ENCODE assay signal across 8 cellular contexts in genomic region chr18:8949206-8949605, GRCh38.
DNase-seq lines count a peak whose midpoint lies in the region; ATAC-seq and TF ChIP-seq lines count a peak whose summit lies in the region.

No MANE protein-coding gene starts in this region.

- intact Hi-C loops in stomach (cut with DNase I; ENCODE audit: low total_unique reads) (no loop called here), upper lobe of right lung (cut with DNase I) (no loop called here)

- TF ChIP-seq RAD21 in SK-N-SH (IDR thresholded peaks at IDR 0.05; ENCODE audit: low read length): no peak

- no peaks in the 10 kb centered on the region for H4K20me1 ChIP-seq in SK-N-SH (ENCODE audit: insufficient read depth)

- peak overlapping the region; percentile 50 for H2BK5ac ChIP-seq in mesendoderm (ENCODE audit: low read length)

- TF ChIP-seq CTCF in AG04450 (IDR thresholded peaks at IDR 0.05; ENCODE audit: low read depth, low read length) (no peak), SK-N-SH (IDR thresholded peaks at IDR 0.05) (no peak), stomach (IDR thresholded peaks at IDR 0.05) (no peak), upper lobe of right lung (IDR thresholded peaks at IDR 0.05) (no peak)

- no peak overlapping the region for H4K8ac ChIP-seq in mesendoderm (ENCODE audit: low read depth, low read length)

- H2BK15ac ChIP-seq in mesendoderm (replicated peaks; ENCODE audit: low read depth): no peak overlapping the region

- no peak overlapping the region for H4K5ac ChIP-seq in mesendoderm (ENCODE audit: low read length)

- no peak overlapping the region for H2BK120ac ChIP-seq in mesendoderm (ENCODE audit: low read depth, low read length)

- no peak overlapping the region for H3K4ac ChIP-seq in mesendoderm (ENCODE audit: low read depth, low read length)

- TF ChIP-seq POLR2A in stomach (IDR thresholded peaks at IDR 0.05): no peak

- peak overlapping the region; percentile 82 for H3K9ac ChIP-seq in SK-N-SH
- H3K9ac ChIP-seq in mesendoderm (ENCODE audit: low read length): no peak overlapping the region

- H3K79me2 ChIP-seq in SK-N-SH (ENCODE audit: insufficient read depth): no peaks in the 10 kb centered on the region
- H3K79me2 ChIP-seq in mesendoderm (ENCODE audit: control insufficient read depth, insufficient read depth, low read length): no peaks in the 10 kb centered on the region

- peak overlapping the region; percentile 87 for H2AFZ ChIP-seq in SK-N-SH (ENCODE audit: low read depth)

- ATAC-seq in GM18520 (IDR thresholded peaks at IDR 0.05; ENCODE audit: unreplicated experiment) (no peak), upper lobe of right lung (no peak)

- CTCF ChIA-PET in AG04450 (lab: Charles Lee) (interaction anchor here (1.4 kb wide), 1 partner anchor 39 kb away, joined by 4 read pairs; no protein-coding TSS in a partner anchor), SK-N-SH (lab: Yijun Ruan, JAX) (interaction anchor here (0.7 to 2.9 kb wide), 4 partner anchors 33 to 253 kb away, joined by 3 to 9 read pairs (median 6); no protein-coding TSS in a partner anchor)

- WGBS in SK-N-SH (ENCODE audit: low lambda C conversion rate): 13% methylated on average over 13 of the region's 13 CpGs
- whole genome bisulfite sequencing in mesendoderm (ENCODE audit: extremely low coverage, insufficient coverage, low lambda C conversion rate): no CpG with 5 or more reads among the region's 13 CpGs
- 52 to 73% (median 61%) methylated on average over 13 of the region's 13 CpGs for WGBS in stomach, 5 donors

- TF ChIP-seq EP300 in SK-N-SH (IDR thresholded peaks at IDR 0.05; ENCODE audit: borderline replicate concordance in 1 of 2, low read depth in 1 of 2, low read length in 1 of 2) (no peak), stomach (IDR thresholded peaks at IDR 0.05) (no peak)

- H3K4me3 ChIP-seq in AG04450 (ENCODE audit: low read depth, low read length) (peak overlapping the region; percentile 41), SK-N-SH (ENCODE audit: low read depth in 2 of 2, low read length in 1 of 2) (peak overlapping the region; percentile 28 to 51), mesendoderm (ENCODE audit: low read length) (no peak overlapping the region), stomach (no peak overlapping the region), upper lobe of right lung (no peak overlapping the region)

- H3K4me2 ChIP-seq in SK-N-SH (peak overlapping the region; percentile 94), mesendoderm (ENCODE audit: low read length) (no peak overlapping the region)

- no peaks in the 10 kb centered on the region for H3K9me2 ChIP-seq in SK-N-SH

- H3K56ac ChIP-seq in mesendoderm (ENCODE audit: low read length): peak overlapping the region; percentile 56

- H3K9me3 ChIP-seq in AG04450 (ENCODE audit: control insufficient read depth, insufficient read depth, low read length) (peaks cover 18% of the 10 kb centered on the region), SK-N-SH (peaks cover 3% of the 10 kb centered on the region; the same call in 1 of the 2 replicates), stomach (peaks cover 0 to 6% (median 0%) of the 10 kb centered on the region in 4 donors), upper lobe of right lung (no peaks in the 10 kb centered on the region)

- H3K18ac ChIP-seq in mesendoderm (ENCODE audit: low read length): no peak overlapping the region

- POLR2A ChIA-PET in AG04450 (lab: Yijun Ruan, JAX) (interaction anchor here (0.9 to 1.9 kb wide), 8 partner anchors 34 to 245 kb away, joined by 3 to 6 read pairs (median 3); no protein-coding TSS in a partner anchor), SK-N-SH (lab: Yijun Ruan, JAX) (interaction anchor here (0.7 to 0.9 kb wide), 2 partner anchors 34 to 183 kb away, joined by 3 read pairs; no protein-coding TSS in a partner anchor)

- H3K36me3 ChIP-seq in SK-N-SH (replicated peaks in 1 of 2; ENCODE audit: control insufficient read depth in 1 of 2, insufficient read depth in 2 of 2, low read length in 1 of 2) (no peaks in the 10 kb centered on the region), mesendoderm (ENCODE audit: control insufficient read depth, insufficient read depth, low read length) (no peaks in the 10 kb centered on the region), stomach (no peaks in the 10 kb centered on the region), upper lobe of right lung (no peaks in the 10 kb centered on the region)

- no peak overlapping the region for H3K23ac ChIP-seq in mesendoderm (ENCODE audit: low read length)

- H3F3A ChIP-seq in SK-N-SH (replicated peaks; ENCODE audit: insufficient read depth): peaks cover 49% of the 10 kb centered on the region

- no peak for DNase-seq in AG04450 (ENCODE audit: low read depth, low spot score)
- peak; percentile 24 for DNase-seq in HCEC 1CT
- DNase-seq in SK-N-SH: peak; percentile 63
- DNase-seq in mesendoderm: no peak
- DNase-seq in stomach: no peak
- DNase-seq in HuH-7.5 (ENCODE audit: low spot score): no peak
- DNase-seq in upper lobe of right lung: no peak

- H3K79me1 ChIP-seq in mesendoderm (ENCODE audit: low read length): no peaks in the 10 kb centered on the region

- H3K4me1 ChIP-seq in SK-N-SH (ENCODE audit: control insufficient read depth in 1 of 2, insufficient read depth in 2 of 2, low read depth in 1 of 2, low read length in 1 of 2) (peaks cover 14 to 32% of the 10 kb centered on the region in 2 experiments), mesendoderm (ENCODE audit: control insufficient read depth, low read depth, low read length) (peaks cover 10% of the 10 kb centered on the region), stomach (peaks cover 0 to 17% (median 4%) of the 10 kb centered on the region in 4 donors), upper lobe of right lung (no peaks in the 10 kb centered on the region)

- H3K27ac ChIP-seq in AG04450 (ENCODE audit: low read depth, low read length) (peak overlapping the region; percentile 97), SK-N-SH (ENCODE audit: low read depth in 2 of 2, low read length in 1 of 2) (peak overlapping the region; percentile 80 to 94), mesendoderm (ENCODE audit: low read depth, low read length) (no peak overlapping the region), stomach (peak overlapping the region in 1 of 5 donors; percentile 28), upper lobe of right lung (no peak overlapping the region)

- H2AK5ac ChIP-seq in mesendoderm (ENCODE audit: low read length): no peak overlapping the region

- no peaks in the 10 kb centered on the region for H3K27me3 ChIP-seq in AG04450 (ENCODE audit: control insufficient read depth, insufficient read depth, low read length)
- H3K27me3 ChIP-seq in SK-N-SH (ENCODE audit: insufficient read depth): no peaks in the 10 kb centered on the region
- H3K27me3 ChIP-seq in mesendoderm (ENCODE audit: insufficient read depth, low read length, poor library complexity): no peaks in the 10 kb centered on the region
- H3K27me3 ChIP-seq in stomach: no peaks in the 10 kb centered on the region
- H3K27me3 ChIP-seq in upper lobe of right lung: no peaks in the 10 kb centered on the region

TF ChIP-seq in SK-N-SH, 30 proteins besides CTCF, POLR2A, EP300 and RAD21:
- 0 out of 2 replicates have a peak, but pooled peaks have one; percentile 2 for TF ChIP-seq REST (IDR thresholded peaks at IDR 0.05; ENCODE audit: low read depth, low read length)
- no peak for TF ChIP-seq GABPA (IDR thresholded peaks at IDR 0.05; ENCODE audit: low read depth)
- no peak; the same call in 1 of the 2 replicates for TF ChIP-seq TAF1 (IDR thresholded peaks at IDR 0.05; ENCODE audit: borderline replicate concordance, low read depth, low read length)
- TF ChIP-seq, protein P1, sequence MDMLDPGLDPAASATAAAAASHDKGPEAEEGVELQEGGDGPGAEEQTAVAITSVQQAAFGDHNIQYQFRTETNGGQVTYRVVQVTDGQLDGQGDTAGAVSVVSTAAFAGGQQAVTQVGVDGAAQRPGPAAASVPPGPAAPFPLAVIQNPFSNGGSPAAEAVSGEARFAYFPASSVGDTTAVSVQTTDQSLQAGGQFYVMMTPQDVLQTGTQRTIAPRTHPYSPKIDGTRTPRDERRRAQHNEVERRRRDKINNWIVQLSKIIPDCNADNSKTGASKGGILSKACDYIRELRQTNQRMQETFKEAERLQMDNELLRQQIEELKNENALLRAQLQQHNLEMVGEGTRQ (IDR thresholded peaks at IDR 0.05; ENCODE audit: borderline replicate concordance, low read depth, low read length): no peak
- TF ChIP-seq TEAD4 (IDR thresholded peaks at IDR 0.05; ENCODE audit: borderline replicate concordance, insufficient read depth): no peak
- TF ChIP-seq, protein P2, sequence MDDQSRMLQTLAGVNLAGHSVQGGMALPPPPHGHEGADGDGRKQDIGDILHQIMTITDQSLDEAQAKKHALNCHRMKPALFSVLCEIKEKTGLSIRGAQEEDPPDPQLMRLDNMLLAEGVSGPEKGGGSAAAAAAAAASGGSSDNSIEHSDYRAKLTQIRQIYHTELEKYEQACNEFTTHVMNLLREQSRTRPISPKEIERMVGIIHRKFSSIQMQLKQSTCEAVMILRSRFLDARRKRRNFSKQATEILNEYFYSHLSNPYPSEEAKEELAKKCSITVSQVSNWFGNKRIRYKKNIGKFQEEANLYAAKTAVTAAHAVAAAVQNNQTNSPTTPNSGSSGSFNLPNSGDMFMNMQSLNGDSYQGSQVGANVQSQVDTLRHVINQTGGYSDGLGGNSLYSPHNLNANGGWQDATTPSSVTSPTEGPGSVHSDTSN (IDR thresholded peaks at IDR 0.05): no peak
- no peak for TF ChIP-seq RCOR1 (IDR thresholded peaks at IDR 0.05; ENCODE audit: low read length)

Comparison
In these comparisons a context has a peak if more than half of its experiments do, and no peak if none do; other contexts are left out.
1. DNase-seq: peak in HCEC 1CT (single experiment) and SK-N-SH (single experiment); none in AG04450 (single experiment), mesendoderm (single experiment), stomach (single experiment), HuH-7.5 (single experiment) and upper lobe of right lung (single experiment).
2. H3K27ac ChIP-seq: peak in AG04450 (single experiment) and SK-N-SH (2 of 2); none in mesendoderm (single experiment) and upper lobe of right lung (single experiment).
3. H3K4me3 ChIP-seq: peak in AG04450 (single experiment) and SK-N-SH (2 of 2); none in mesendoderm (single experiment), stomach (0 of 4) and upper lobe of right lung (single experiment).